In the genomic region with DNA sequence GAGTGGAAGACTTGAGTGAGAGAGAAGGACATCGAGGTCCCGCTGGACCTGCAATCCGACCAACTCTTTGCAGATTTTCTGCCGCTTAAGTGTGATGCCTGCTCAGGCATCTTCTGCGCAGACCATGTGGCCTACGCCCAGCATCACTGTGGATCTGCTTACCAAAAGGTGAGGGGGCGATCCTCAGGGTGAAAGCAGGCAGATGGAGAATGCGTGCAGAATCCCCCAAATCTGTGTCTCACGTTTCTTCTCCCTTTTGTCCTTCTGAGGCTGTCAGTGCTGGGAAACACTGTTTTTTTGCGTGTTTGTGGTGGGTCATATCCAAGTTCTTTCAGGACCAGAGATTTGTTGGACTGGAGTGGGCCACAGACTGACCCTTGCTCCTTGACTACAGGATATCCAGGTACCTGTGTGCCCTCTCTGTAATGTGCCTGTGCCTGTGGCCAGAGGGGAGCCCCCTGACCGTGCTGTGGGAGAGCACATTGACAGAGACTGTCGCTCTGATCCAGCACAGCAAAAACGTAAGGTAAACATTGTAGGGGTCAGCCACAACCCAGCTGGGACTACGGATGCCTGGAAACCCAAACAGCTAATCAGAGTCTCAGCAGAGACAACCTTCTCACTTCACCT, we compare ENCODE assay signal across 8 cellular contexts. TPM values are rescaled to one million over a fixed set of nuclear protein-coding genes. Genes with fewer than 3 reads are reported as not detected.
A peak's percentile ranks its signal among the peaks of the same experiment; 100 is the strongest.
DNase-seq lines count a peak whose midpoint lies in the region; TF ChIP-seq lines count a peak whose summit lies in the region.

No MANE protein-coding gene starts in this region.

- peak overlapping the region; percentile 89 for H3K27ac ChIP-seq in VCaP

- no peak for TF ChIP-seq CTCF in GM12864 (IDR thresholded peaks at IDR 0.05; ENCODE audit: low read depth, low read length, missing control alignments)
- TF ChIP-seq CTCF in VCaP (conservative IDR thresholded peaks at IDR 0.05), result no peak
- TF ChIP-seq CTCF in foreskin fibroblast (IDR thresholded peaks at IDR 0.05; ENCODE audit: low read depth, low read length), result no peak
- TF ChIP-seq CTCF in retinal pigment epithelial cell (conservative IDR thresholded peaks at IDR 0.05; ENCODE audit: low read depth, low read length), result no peak

- DNase-seq in GM12864 (ENCODE audit: low read depth), result no peak
- DNase-seq in foreskin fibroblast, result no peak
- DNase-seq in retinal pigment epithelial cell (ENCODE audit: low read depth), result no peak
- DNase-seq in 8988T, result no peak
- no peak for DNase-seq in DMS153 (lab: John Stamatoyannopoulos, UW)
- no peak for DNase-seq in germinal center (ENCODE audit: low spot score)
- DNase-seq in occipital lobe (lab: John Stamatoyannopoulos, UW), result no peak

- H3K4me3 ChIP-seq in GM12864 (ENCODE audit: low read depth, low read length) (peak overlapping the region; percentile 69), foreskin fibroblast (ENCODE audit: low read depth in 1 of 2, low read length in 2 of 2) (peak overlapping the region; percentile 62 to 77), retinal pigment epithelial cell (ENCODE audit: low read length) (peak overlapping the region; percentile 71)

RNA-seq across cellular contexts. Expression of gene ZFAND2B, which starts 0.8 kb away (rescaled TPM):
- total RNA-seq in occipital lobe, result 14.5 TPM

RNA-seq across cellular contexts. Expression of gene ABCB6, which starts 11.4 kb away (rescaled TPM):
- 32.0 TPM for total RNA-seq in occipital lobe

RNA-seq across cellular contexts. Expression of gene ATG9A, which starts 22.1 kb away (rescaled TPM):
- total RNA-seq in occipital lobe, result 24.5 TPM

RNA-seq across cellular contexts. Expression of gene ANKZF1, which starts 22.2 kb away (rescaled TPM):
- 40.4 TPM for total RNA-seq in occipital lobe

RNA-seq across cellular contexts. Expression of gene RETREG2, which starts 29.3 kb away (rescaled TPM):
- 73.8 TPM for total RNA-seq in occipital lobe
